8 cellular contexts compared by ENCODE assay signal in the genomic region with DNA sequence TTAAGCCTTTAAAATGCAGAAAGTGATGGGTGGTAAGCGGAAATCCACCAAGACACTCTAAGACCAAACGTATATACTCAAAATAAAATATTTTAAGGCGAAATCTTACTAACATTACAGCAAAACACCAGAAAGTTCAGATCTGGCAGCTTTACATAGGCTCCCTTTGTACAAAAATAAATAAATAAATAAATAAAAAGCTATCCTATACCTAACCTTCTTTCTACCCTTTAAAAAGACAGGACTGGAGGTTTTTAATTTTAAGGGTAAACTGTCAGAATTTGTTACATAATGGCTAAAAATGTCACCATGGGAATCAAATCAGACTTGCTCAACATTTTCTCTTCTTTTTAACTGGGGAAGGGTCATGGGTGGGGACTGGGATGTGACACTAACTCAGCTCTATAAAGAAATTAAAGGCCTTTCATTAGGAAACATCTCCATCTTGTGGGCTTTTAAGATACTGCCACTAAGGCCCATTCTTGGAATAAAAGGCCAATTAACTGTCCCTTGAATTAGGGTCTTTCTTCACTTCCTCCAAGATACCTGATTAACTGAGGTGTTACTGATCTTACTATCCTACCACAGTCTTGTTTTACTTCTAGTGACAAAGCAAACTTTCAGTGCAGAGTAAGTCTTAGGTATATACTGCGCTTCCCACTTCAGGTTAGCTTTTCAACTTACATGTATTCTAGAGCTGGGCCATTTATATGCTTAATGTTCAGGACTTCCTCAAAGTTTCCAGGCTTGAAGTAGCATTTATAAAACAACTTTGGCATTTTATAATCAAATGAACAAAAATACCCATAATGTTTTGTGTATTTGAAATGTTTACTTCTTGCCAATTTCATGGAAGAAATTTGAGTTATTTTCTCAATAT. TPM values are rescaled to one million over a fixed set of nuclear protein-coding genes. Genes with fewer than 3 reads are reported as not detected.
A peak's percentile ranks its signal among the peaks of the same experiment; 100 is the strongest.
DNase-seq lines count a peak whose midpoint lies in the region; ATAC-seq and TF ChIP-seq lines count a peak whose summit lies in the region.

No MANE protein-coding gene starts in this region.

- H3K27ac Mint-ChIP-seq in activated T-helper 1 cell treated with anti-CD3 and anti-CD28 coated beads, Interleukin-12 subunit alpha, Interleukin-12 subunit beta, Interleukin-2, Interleukin-4 antibody, amounts not matched to agents 30 ng/mL and 10 ng/mL and 1 ng/mL, durations not matched to agents 14 hours and 24 hours and 36 hours = peak overlapping the region; percentile 57

- H3K9me3 Mint-ChIP-seq in activated T-helper 1 cell treated with anti-CD3 and anti-CD28 coated beads, Interleukin-12 subunit alpha, Interleukin-12 subunit beta, Interleukin-2, Interleukin-4 antibody, amounts not matched to agents 30 ng/mL and 10 ng/mL and 1 ng/mL, durations not matched to agents 14 hours and 24 hours and 36 hours = no peaks in the 10 kb centered on the region

- DNase-seq in ELR (ENCODE audit: low read depth) (peak; percentile 44), HT-29 (ENCODE audit: low spot score) (peak; percentile 54), cardiac muscle cell (ENCODE audit: low read depth in 1 of 2, low spot score in 1 of 2) (peak; percentile 38 to 57), sigmoid colon (no peak), T-helper 9 cell (no peak)
- no peak for DNase-seq in activated T-helper 1 cell treated with anti-CD3 and anti-CD28 coated beads, Interleukin-12 subunit alpha, Interleukin-12 subunit beta, Interleukin-2, Interleukin-4 antibody, amounts not matched to agents 30 ng/mL and 10 ng/mL and 1 ng/mL, durations not matched to agents 14 hours and 24 hours and 36 hours (ENCODE audit: low spot score)
- no peak for DNase-seq in stimulated activated CD4-positive, alpha-beta T cell treated with anti-CD3 and anti-CD28 coated beads, Interleukin-4, amount 100 ng/mL, for 4 hours

- H3K27ac ChIP-seq in cardiac muscle cell (peak overlapping the region; percentile 87), sigmoid colon (peak overlapping the region; percentile 38 to 72 (median 56))

- peaks cover 31% of the 10 kb centered on the region for H3K36me3 ChIP-seq in cardiac muscle cell
- H3K36me3 ChIP-seq in sigmoid colon = peaks cover 15 to 31% (median 16%) of the 10 kb centered on the region in 4 donors

- intact Hi-C loops in activated T-helper 1 cell treated with anti-CD3 and anti-CD28 coated beads, Interleukin-12 subunit alpha, Interleukin-12 subunit beta, Interleukin-2, Interleukin-4 antibody, amounts not matched to agents 30 ng/mL and 10 ng/mL and 1 ng/mL, durations not matched to agents 14 hours and 24 hours and 36 hours (cut with micrococcal nuclease) = loop anchor here (2.0 kb wide), 2 partner anchors 76 to 954 kb away; no protein-coding TSS in a partner anchor
- intact Hi-C loops in sigmoid colon (cut with DNase I) = no loop called here

- peaks cover 83% of the 10 kb centered on the region for H3K4me1 Mint-ChIP-seq in activated T-helper 1 cell treated with anti-CD3 and anti-CD28 coated beads, Interleukin-12 subunit alpha, Interleukin-12 subunit beta, Interleukin-2, Interleukin-4 antibody, amounts not matched to agents 30 ng/mL and 10 ng/mL and 1 ng/mL, durations not matched to agents 14 hours and 24 hours and 36 hours (ENCODE audit: low read depth)

- no peak for TF ChIP-seq EP300 in sigmoid colon (IDR thresholded peaks at IDR 0.05)

- H3K27me3 ChIP-seq in cardiac muscle cell (no peaks in the 10 kb centered on the region), sigmoid colon (no peaks in the 10 kb centered on the region)

- H3K9me3 ChIP-seq in cardiac muscle cell (ENCODE audit: low read depth) (no peaks in the 10 kb centered on the region), sigmoid colon (no peaks in the 10 kb centered on the region)

- peaks cover 46% of the 10 kb centered on the region for H3K36me3 Mint-ChIP-seq in activated T-helper 1 cell treated with anti-CD3 and anti-CD28 coated beads, Interleukin-12 subunit alpha, Interleukin-12 subunit beta, Interleukin-2, Interleukin-4 antibody, amounts not matched to agents 30 ng/mL and 10 ng/mL and 1 ng/mL, durations not matched to agents 14 hours and 24 hours and 36 hours (ENCODE audit: low read depth)

- WGBS in sigmoid colon, 2 donors = 88% methylated on average over 4 of the region's 4 CpGs

- no peak for TF ChIP-seq POLR2A in sigmoid colon (IDR thresholded peaks at IDR 0.05)

- H3K4me3 ChIP-seq in cardiac muscle cell = no peak overlapping the region
- no peak overlapping the region for H3K4me3 ChIP-seq in sigmoid colon

- TF ChIP-seq CTCF in cardiac muscle cell (IDR thresholded peaks at IDR 0.05; ENCODE audit: low read depth, low read length) (peak; percentile 67), sigmoid colon (IDR thresholded peaks at IDR 0.05) (peak; percentile 37 to 76 (median 58))

- no peak overlapping the region for H3K4me3 Mint-ChIP-seq in activated T-helper 1 cell treated with anti-CD3 and anti-CD28 coated beads, Interleukin-12 subunit alpha, Interleukin-12 subunit beta, Interleukin-2, Interleukin-4 antibody, amounts not matched to agents 30 ng/mL and 10 ng/mL and 1 ng/mL, durations not matched to agents 14 hours and 24 hours and 36 hours

- peaks cover 45% of the 10 kb centered on the region for H3K4me1 ChIP-seq in cardiac muscle cell (ENCODE audit: low read depth)
- peaks cover 0 to 82% (median 76%) of the 10 kb centered on the region in 4 donors for H3K4me1 ChIP-seq in sigmoid colon

- no peaks in the 10 kb centered on the region for H3K27me3 Mint-ChIP-seq in activated T-helper 1 cell treated with anti-CD3 and anti-CD28 coated beads, Interleukin-12 subunit alpha, Interleukin-12 subunit beta, Interleukin-2, Interleukin-4 antibody, amounts not matched to agents 30 ng/mL and 10 ng/mL and 1 ng/mL, durations not matched to agents 14 hours and 24 hours and 36 hours (ENCODE audit: insufficient read depth)

- ATAC-seq in GM18519 (IDR thresholded peaks at IDR 0.05; ENCODE audit: low FRiP score, unreplicated experiment) = no peak

RNA-seq across cellular contexts. Expression of gene HNRNPD, which starts 13.3 kb away (rescaled TPM):
- 80.1 and 89.9 TPM in 2 replicates for total RNA-seq in HT-29 (2014; rRNA removed; shearing (Covaris generic))
- 434 and 438 TPM in 2 replicates for total RNA-seq in activated T-helper 1 cell treated with anti-CD3 and anti-CD28 coated beads, Interleukin-12 subunit alpha, Interleukin-12 subunit beta, Interleukin-2, Interleukin-4 antibody, amounts not matched to agents 30 ng/mL and 10 ng/mL and 1 ng/mL, durations not matched to agents 14 hours and 24 hours and 36 hours
- 73.2 and 175 TPM in 2 replicates for total RNA-seq in cardiac muscle cell
- polyA plus RNA-seq in cardiac muscle cell = 348 and 451 TPM in 2 replicates
- 100 to 1,000 TPM in 1 of 4 donors, 10 to 100 TPM in 3; 64.6 to 124 (median 78.0) TPM for total RNA-seq in sigmoid colon
- 100 to 1,000 TPM in 1 of 3 donors, 10 to 100 TPM in 2; 80.9 to 193 (median 94.3) TPM for polyA plus RNA-seq in sigmoid colon

Comparison
In these comparisons a context has a peak if more than half of its experiments do, and no peak if none do; other contexts are left out.
1. DNase-seq: peak in ELR (single experiment), HT-29 (single experiment) and cardiac muscle cell (2 of 2); none in activated T-helper 1 cell treated with anti-CD3 and anti-CD28 coated beads, Interleukin-12 subunit alpha, Interleukin-12 subunit beta, Interleukin-2, Interleukin-4 antibody, amounts not matched to agents 30 ng/mL and 10 ng/mL and 1 ng/mL, durations not matched to agents 14 hours and 24 hours and 36 hours (single experiment), sigmoid colon (single experiment), stimulated activated CD4-positive, alpha-beta T cell treated with anti-CD3 and anti-CD28 coated beads, Interleukin-4, amount 100 ng/mL, for 4 hours (0 of 2) and T-helper 9 cell (single experiment).